Comparison of ENCODE assay signal across 12 cellular contexts in the genomic region with DNA sequence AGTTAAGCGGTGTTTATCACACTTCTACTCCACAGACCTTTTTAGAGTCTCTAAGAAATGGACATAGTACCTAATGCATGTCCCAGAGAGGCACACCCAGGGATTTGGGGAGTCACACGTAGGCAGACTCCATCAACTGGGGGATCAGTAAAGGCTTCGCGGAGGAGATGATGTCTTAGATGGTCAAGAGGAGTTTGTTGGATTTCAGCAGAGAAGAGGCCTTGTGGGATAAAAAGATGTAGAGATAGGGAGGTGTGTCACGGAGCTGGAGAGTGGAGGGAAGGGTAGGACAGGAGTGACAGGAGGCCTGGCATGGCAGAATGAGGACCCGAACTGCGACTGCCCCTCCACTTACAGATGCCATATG. TPM values are rescaled to one million over a fixed set of nuclear protein-coding genes. Genes with fewer than 3 reads are reported as not detected.
DNase-seq lines count a peak whose midpoint lies in the region; ATAC-seq, FAIRE-seq and TF ChIP-seq lines count a peak whose summit lies in the region.
"Had no signal": no experiment of that assay in that cellular context is flagged by ENCODE, and none has a peak within 500 bp of the region (broad histone marks: within the 10 kb centered on the region; RNA-seq: fewer than 3 reads in every experiment).

No MANE protein-coding gene starts in this region.

- DNase-seq in GM23248 (no peak), ascending aorta (ENCODE audit: low spot score in 2 of 2) (no peak), left lung (no peak), small intestine (no peak), OCI-M1 (lab: John Stamatoyannopoulos, UW) (no peak), glutamatergic neuron (no peak), NCI-H2081 treated with DMSO at 0.1 percent for 48 hours (lab: John Stamatoyannopoulos, UW) (no peak)
- DNase-seq: CD4-positive, CD25-positive, alpha-beta regulatory T cell; naive B cell had no signal

- H3K36me3 ChIP-seq in GM23248 (ENCODE audit: low read depth) (peaks cover 29% of the 10 kb centered on the region), ascending aorta (peaks cover 33 to 35% of the 10 kb centered on the region in 2 donors), left lung (peaks cover 0 to 53% of the 10 kb centered on the region in 2 donors), small intestine (ENCODE audit: control insufficient read depth in 2 of 2, insufficient read depth in 2 of 2, low read length in 2 of 2) (peaks cover 6 to 13% of the 10 kb centered on the region in 2 donors)

- no peaks in the 10 kb centered on the region for H3K9me2 ChIP-seq in GM23248 (ENCODE audit: insufficient read depth)

- H3K27ac ChIP-seq in GM23248 (peak overlapping the region; percentile 89), ascending aorta (peak overlapping the region; percentile 79 to 82), left lung (peak overlapping the region; percentile 54 to 56), small intestine (ENCODE audit: low read depth in 1 of 2, low read length in 1 of 2) (peak overlapping the region; percentile 82 to 85)
- H3K27ac ChIP-seq: SK-N-MC had no signal

- peak overlapping the region; percentile 50 for H3K9ac ChIP-seq in GM23248

- no peak for TF ChIP-seq CTCF in ascending aorta (IDR thresholded peaks at IDR 0.05)
- no peak for TF ChIP-seq CTCF in left lung (IDR thresholded peaks at IDR 0.05)
- no peak for TF ChIP-seq CTCF in glutamatergic neuron (IDR thresholded peaks at IDR 0.05; ENCODE audit: partially characterized antibody, unreplicated experiment)

- H3K4me1 Mint-ChIP-seq in glutamatergic neuron (ENCODE audit: low read depth, unreplicated experiment): peaks cover 9% of the 10 kb centered on the region

- H3K9me3 ChIP-seq in GM23248 (ENCODE audit: low read depth) (no peaks in the 10 kb centered on the region), ascending aorta (no peaks in the 10 kb centered on the region), left lung (no peaks in the 10 kb centered on the region), small intestine (ENCODE audit: control insufficient read depth, low read depth) (no peaks in the 10 kb centered on the region)

- FAIRE-seq in small intestine (lab: Jason Lieb, UNC): no peak

- H3K27me3 Mint-ChIP-seq in glutamatergic neuron (ENCODE audit: unreplicated experiment): peaks cover 3% of the 10 kb centered on the region
- H3K27me3 Mint-ChIP-seq: CD4-positive, CD25-positive, alpha-beta regulatory T cell; IgD-negative memory B cell; naive B cell had no signal

- H3K9me3 Mint-ChIP-seq in glutamatergic neuron (ENCODE audit: unreplicated experiment): no peaks in the 10 kb centered on the region
- H3K9me3 Mint-ChIP-seq: CD4-positive, CD25-positive, alpha-beta regulatory T cell; IgD-negative memory B cell; naive B cell had no signal

- H3K4me1 ChIP-seq in GM23248 (ENCODE audit: insufficient read depth) (peaks cover 42% of the 10 kb centered on the region), ascending aorta (peaks cover 6 to 45% of the 10 kb centered on the region in 2 donors), left lung (peaks cover 17 to 52% of the 10 kb centered on the region in 2 donors), small intestine (ENCODE audit: control insufficient read depth in 2 of 2, insufficient read depth in 1 of 2, low read depth in 1 of 2, low read length in 1 of 2) (peaks cover 3 to 7% of the 10 kb centered on the region in 2 donors)

- H4K20me1 ChIP-seq in GM23248 (ENCODE audit: insufficient read depth): 0 out of 2 replicates have a peak, but pooled peaks cover 4% of the 10 kb centered on the region

- no peak for ATAC-seq in left lung
- no peak for ATAC-seq in HG03439 (IDR thresholded peaks at IDR 0.05; ENCODE audit: unreplicated experiment)

- H3K4me2 ChIP-seq in GM23248 (ENCODE audit: unreplicated experiment): peak overlapping the region; percentile 50

- H3K36me3 Mint-ChIP-seq in glutamatergic neuron (ENCODE audit: unreplicated experiment): no peaks in the 10 kb centered on the region

- no peak overlapping the region for H3K4me3 Mint-ChIP-seq in glutamatergic neuron (ENCODE audit: unreplicated experiment)
- H3K4me3 Mint-ChIP-seq: CD4-positive, CD25-positive, alpha-beta regulatory T cell had no signal

- H3K27me3 ChIP-seq in GM23248 (replicated peaks; ENCODE audit: insufficient read depth) (no peaks in the 10 kb centered on the region), ascending aorta (no peaks in the 10 kb centered on the region), left lung (no peaks in the 10 kb centered on the region), small intestine (ENCODE audit: control insufficient read depth in 2 of 2, insufficient read depth in 2 of 2, low read length in 2 of 2) (no peaks in the 10 kb centered on the region)

- H3K79me2 ChIP-seq in GM23248 (ENCODE audit: insufficient read depth): peaks cover 85% of the 10 kb centered on the region

- H3K27ac Mint-ChIP-seq in glutamatergic neuron (ENCODE audit: unreplicated experiment): no peak overlapping the region
- H3K27ac Mint-ChIP-seq: naive B cell had no signal

- H3K4me3 ChIP-seq in GM23248 (no peak overlapping the region), ascending aorta (no peak overlapping the region), left lung (no peak overlapping the region), small intestine (ENCODE audit: low read depth in 1 of 2, low read length in 2 of 2) (no peak overlapping the region)
- H3K4me3 ChIP-seq: SK-N-MC had no signal

- H2AFZ ChIP-seq in GM23248: no peak overlapping the region

- in situ Hi-C loops in GM23248 (cut with MboI): no loop called here

- 58 to 61% methylated on average over 7 of the region's 7 CpGs for WGBS in GM23248 (ENCODE audit: low coverage in 1 of 2, low lambda C conversion rate in 2 of 2, missing lambda C conversion rate in 2 of 2), 2 experiments
- 75 to 82% (median 80%) methylated on average over 7 of the region's 7 CpGs for WGBS in small intestine, 3 donors

- H3F3A ChIP-seq in GM23248 (ENCODE audit: insufficient read depth): peaks cover 55% of the 10 kb centered on the region

- intact Hi-C loops in ascending aorta (cut with DNase I) (no loop called here), left lung (cut with DNase I) (no loop called here)

RNA-seq across cellular contexts. Expression of gene DYNLRB1, which starts 9.1 kb away (rescaled TPM):
- 100 and 123 TPM in 2 replicates for total RNA-seq in GM23248 (2014; rRNA removed; shearing (Covaris generic))
- 279 and 290 TPM in 2 replicates for polyA plus RNA-seq in GM23248 (2016; fragmentation: Nextera tagmentation; extraction: Ambion mirVana)
- total RNA-seq in ascending aorta: 148 TPM
- total RNA-seq in left lung: 100 to 1,000 TPM; 110 to 133 TPM
- polyA plus RNA-seq in small intestine: 100 to 1,000 TPM; 147 to 306 (median 260) TPM
- 185 TPM for total RNA-seq in glutamatergic neuron (ENCODE audit: unreplicated experiment)

RNA-seq across cellular contexts. Expression of gene MAP1LC3A, which starts 33.2 kb away (rescaled TPM):
- 69.8 and 80.3 TPM in 2 replicates for total RNA-seq in GM23248 (2014; rRNA removed; shearing (Covaris generic))
- polyA plus RNA-seq in GM23248 (2016; fragmentation: Nextera tagmentation; extraction: Ambion mirVana) (82.5 and 83.1 TPM in 2 replicates), small intestine (10 to 100 TPM; 49.4 to 83.6 (median 57.8) TPM)
- total RNA-seq in ascending aorta (131 TPM), left lung (10 to 100 TPM; 17.4 to 68.8 TPM), glutamatergic neuron (ENCODE audit: unreplicated experiment) (143 TPM)
